In the genomic region with DNA sequence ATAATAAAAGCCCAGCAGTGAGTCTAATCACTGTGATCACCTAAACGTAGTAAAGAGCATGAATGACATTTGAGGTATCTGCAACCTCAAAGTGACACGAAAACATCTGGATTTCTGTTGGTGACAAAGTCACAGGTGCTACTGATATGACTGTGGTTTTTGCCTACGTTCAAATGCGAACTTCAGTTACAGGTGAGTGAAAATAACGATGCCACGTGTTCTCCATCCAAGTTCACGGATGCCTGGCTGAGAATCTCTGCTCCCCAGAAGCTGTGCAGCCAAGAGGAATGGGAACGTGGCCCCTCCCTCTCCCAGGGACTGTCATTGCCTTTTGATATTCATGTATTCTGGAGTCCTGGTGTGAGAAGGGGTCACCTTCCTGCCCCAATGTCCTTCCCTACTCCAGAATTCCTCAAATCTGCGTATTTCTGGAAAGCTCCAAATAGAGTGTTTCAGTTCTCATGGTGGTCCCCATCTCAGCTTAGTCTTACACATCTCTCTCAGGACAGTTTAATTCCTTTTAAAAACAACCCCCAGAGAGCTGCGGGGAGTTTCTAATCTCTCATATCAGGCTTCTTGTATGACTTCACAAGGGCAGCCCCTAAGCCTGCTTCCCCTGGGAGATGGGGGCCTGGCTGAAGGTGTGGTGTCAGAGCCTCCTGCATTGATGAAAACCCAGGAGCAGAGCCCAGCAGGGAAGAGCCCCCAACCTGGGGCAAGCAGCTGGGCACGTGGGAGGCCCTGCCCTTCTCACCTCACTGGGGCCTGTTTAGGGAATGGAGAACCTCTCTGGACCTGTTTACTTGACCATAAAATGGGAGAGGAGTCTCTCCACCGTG, we compare ENCODE assay signal across 12 cellular contexts. TPM values are rescaled to one million over a fixed set of nuclear protein-coding genes. Genes with fewer than 3 reads are reported as not detected.
A peak's percentile ranks its signal among the peaks of the same experiment; 100 is the strongest.
DNase-seq lines count a peak whose midpoint lies in the region; ATAC-seq, FAIRE-seq and TF ChIP-seq lines count a peak whose summit lies in the region.
"Had no signal": no experiment of that assay in that cellular context is flagged by ENCODE, and none has a peak within 500 bp of the region (broad histone marks: within the 10 kb centered on the region; RNA-seq: fewer than 3 reads in every experiment).

No MANE protein-coding gene starts in this region.

- H3K9me3 Mint-ChIP-seq in activated naive CD8-positive, alpha-beta T cell treated with anti-CD3 and anti-CD28 coated beads for 36 hours: peaks cover 6% of the 10 kb centered on the region

- TF ChIP-seq CTCF in A549 (IDR thresholded peaks at IDR 0.05): no peak

- ATAC-seq in A549 (no peak; a peak in 1 of 6 replicates), GM18861 (IDR thresholded peaks at IDR 0.05; ENCODE audit: unreplicated experiment) (peak; percentile 30), HG03280 (IDR thresholded peaks at IDR 0.05; ENCODE audit: unreplicated experiment) (peak; percentile 37), HG02884 (IDR thresholded peaks at IDR 0.05; ENCODE audit: unreplicated experiment) (no peak)

- TF ChIP-seq RAD21 in A549 (conservative IDR thresholded peaks at IDR 0.05 in 1 of 2, IDR thresholded peaks at IDR 0.05 in 1 of 2): no peak

- peaks cover 4% of the 10 kb centered on the region; the same call in 1 of the 3 replicates for H3K9me3 ChIP-seq in A549

- peak overlapping the region; percentile 96 for H3K27ac Mint-ChIP-seq in activated naive CD8-positive, alpha-beta T cell treated with anti-CD3 and anti-CD28 coated beads for 36 hours

- H3K36me3 Mint-ChIP-seq in activated naive CD8-positive, alpha-beta T cell treated with anti-CD3 and anti-CD28 coated beads for 36 hours: peaks cover 62% of the 10 kb centered on the region

- H3K4me1 ChIP-seq in A549: no peaks in the 10 kb centered on the region

- TF ChIP-seq POLR2A in A549 (IDR thresholded peaks at IDR 0.05; ENCODE audit: low read length): no peak

- POLR2A ChIA-PET in A549 (lab: Yijun Ruan, JAX): no interaction called here
- POLR2A ChIA-PET in HEK293T (lab: Yijun Ruan, JAX): no interaction called here

- no peaks in the 10 kb centered on the region for H3K27me3 Mint-ChIP-seq in activated naive CD8-positive, alpha-beta T cell treated with anti-CD3 and anti-CD28 coated beads for 36 hours

- H3K27ac ChIP-seq in A549: no peak overlapping the region

- H3K4me3 Mint-ChIP-seq in activated naive CD8-positive, alpha-beta T cell treated with anti-CD3 and anti-CD28 coated beads for 36 hours: peak overlapping the region; percentile 70
- H3K4me3 Mint-ChIP-seq: neural crest cell had no signal

- FAIRE-seq in A549 (lab: Jason Lieb, UNC): peak; percentile 49

- DNase-seq in A549 (ENCODE audit: low read depth in 1 of 2, low spot score in 1 of 2) (no peak), NCI-H748 treated with DMSO at 0.1 percent for 48 hours (lab: John Stamatoyannopoulos, UW) (no peak), HEK293T (ENCODE audit: extremely low spot score) (no peak), 8988T (no peak)
- DNase-seq in activated naive CD8-positive, alpha-beta T cell treated with anti-CD3 and anti-CD28 coated beads for 36 hours: peak; percentile 62
- DNase-seq: hypothalamus, NCI-H1105 treated with DMSO at 0.1 percent for 48 hours had no signal

- TF ChIP-seq EP300 in A549 (IDR thresholded peaks at IDR 0.05): no peak

- WGBS in A549 (ENCODE audit: missing lambda C conversion rate): 7% methylated on average over 12 of the region's 12 CpGs

- H3K4me2 ChIP-seq in A549: no peak overlapping the region

- H3K4me3 ChIP-seq in A549: no peak overlapping the region

- H3K4me1 Mint-ChIP-seq in activated naive CD8-positive, alpha-beta T cell treated with anti-CD3 and anti-CD28 coated beads for 36 hours: peaks cover 68% of the 10 kb centered on the region

- CTCF ChIA-PET in A549 (lab: Yijun Ruan, JAX) (interaction anchor here (0.6 to 1.4 kb wide), 5 partner anchors 8 to 896 kb away, joined by 3 to 4 read pairs (median 3); no protein-coding TSS in a partner anchor), HEK293T (lab: Yijun Ruan, JAX) (no interaction called here)

TF ChIP-seq in A549, 52 proteins besides CTCF, POLR2A, EP300 and RAD21:
- no peak for TF ChIP-seq HDAC2 (IDR thresholded peaks at IDR 0.05)
- TF ChIP-seq TP53 (CRISPR knock-in tag; IDR thresholded peaks at IDR 0.05): no peak
- TF ChIP-seq, protein P1, sequence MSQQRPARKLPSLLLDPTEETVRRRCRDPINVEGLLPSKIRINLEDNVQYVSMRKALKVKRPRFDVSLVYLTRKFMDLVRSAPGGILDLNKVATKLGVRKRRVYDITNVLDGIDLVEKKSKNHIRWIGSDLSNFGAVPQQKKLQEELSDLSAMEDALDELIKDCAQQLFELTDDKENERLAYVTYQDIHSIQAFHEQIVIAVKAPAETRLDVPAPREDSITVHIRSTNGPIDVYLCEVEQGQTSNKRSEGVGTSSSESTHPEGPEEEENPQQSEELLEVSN (IDR thresholded peaks at IDR 0.05; ENCODE audit: borderline replicate concordance, low read depth): no peak
- no peak for TF ChIP-seq PHF8 (IDR thresholded peaks at IDR 0.05; ENCODE audit: borderline replicate concordance, low read depth)
- no peak for TF ChIP-seq ZC3H11A (IDR thresholded peaks at IDR 0.05)
- TF ChIP-seq, protein P2, sequence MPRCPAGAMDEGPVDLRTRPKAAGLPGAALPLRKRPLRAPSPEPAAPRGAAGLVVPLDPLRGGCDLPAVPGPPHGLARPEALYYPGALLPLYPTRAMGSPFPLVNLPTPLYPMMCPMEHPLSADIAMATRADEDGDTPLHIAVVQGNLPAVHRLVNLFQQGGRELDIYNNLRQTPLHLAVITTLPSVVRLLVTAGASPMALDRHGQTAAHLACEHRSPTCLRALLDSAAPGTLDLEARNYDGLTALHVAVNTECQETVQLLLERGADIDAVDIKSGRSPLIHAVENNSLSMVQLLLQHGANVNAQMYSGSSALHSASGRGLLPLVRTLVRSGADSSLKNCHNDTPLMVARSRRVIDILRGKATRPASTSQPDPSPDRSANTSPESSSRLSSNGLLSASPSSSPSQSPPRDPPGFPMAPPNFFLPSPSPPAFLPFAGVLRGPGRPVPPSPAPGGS (IDR thresholded peaks at IDR 0.05): no peak
- TF ChIP-seq, protein P3, sequence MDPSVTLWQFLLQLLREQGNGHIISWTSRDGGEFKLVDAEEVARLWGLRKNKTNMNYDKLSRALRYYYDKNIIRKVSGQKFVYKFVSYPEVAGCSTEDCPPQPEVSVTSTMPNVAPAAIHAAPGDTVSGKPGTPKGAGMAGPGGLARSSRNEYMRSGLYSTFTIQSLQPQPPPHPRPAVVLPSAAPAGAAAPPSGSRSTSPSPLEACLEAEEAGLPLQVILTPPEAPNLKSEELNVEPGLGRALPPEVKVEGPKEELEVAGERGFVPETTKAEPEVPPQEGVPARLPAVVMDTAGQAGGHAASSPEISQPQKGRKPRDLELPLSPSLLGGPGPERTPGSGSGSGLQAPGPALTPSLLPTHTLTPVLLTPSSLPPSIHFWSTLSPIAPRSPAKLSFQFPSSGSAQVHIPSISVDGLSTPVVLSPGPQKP (IDR thresholded peaks at IDR 0.05; ENCODE audit: low read depth, low read length): no peak
- no peak for TF ChIP-seq MAZ (IDR thresholded peaks at IDR 0.05; ENCODE audit: borderline replicate concordance, low read depth, low read length)
TF ChIP-seq in A549: peak in this region for 0.

TF ChIP-seq in HEK293T, 16 proteins besides CTCF, POLR2A, EP300 and RAD21:
- no peak for TF ChIP-seq ZNF384 (IDR thresholded peaks at IDR 0.05)
- no peak for TF ChIP-seq BHLHE40 (IDR thresholded peaks at IDR 0.05; ENCODE audit: borderline replicate concordance)
- no peak for TF ChIP-seq L3MBTL2 (conservative IDR thresholded peaks at IDR 0.05)
- TF ChIP-seq, protein P4, sequence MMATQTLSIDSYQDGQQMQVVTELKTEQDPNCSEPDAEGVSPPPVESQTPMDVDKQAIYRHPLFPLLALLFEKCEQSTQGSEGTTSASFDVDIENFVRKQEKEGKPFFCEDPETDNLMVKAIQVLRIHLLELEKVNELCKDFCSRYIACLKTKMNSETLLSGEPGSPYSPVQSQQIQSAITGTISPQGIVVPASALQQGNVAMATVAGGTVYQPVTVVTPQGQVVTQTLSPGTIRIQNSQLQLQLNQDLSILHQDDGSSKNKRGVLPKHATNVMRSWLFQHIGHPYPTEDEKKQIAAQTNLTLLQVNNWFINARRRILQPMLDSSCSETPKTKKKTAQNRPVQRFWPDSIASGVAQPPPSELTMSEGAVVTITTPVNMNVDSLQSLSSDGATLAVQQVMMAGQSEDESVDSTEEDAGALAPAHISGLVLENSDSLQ (IDR thresholded peaks at IDR 0.05): no peak
- TF ChIP-seq NFRKB (IDR thresholded peaks at IDR 0.05): no peak
TF ChIP-seq in HEK293T: peak in this region for 0.

RNA-seq across cellular contexts. Expression of a gene that starts 25.8 kb away (rescaled TPM):
- polyA plus RNA-seq in A549 (2011; rRNA removed) (0.01 TPM in 1 of 2 replicates, not detected in the other), A549 (2017; fragmentation: RNase III; extraction: RNeasy Plus Mini Kit Qiagen cat#74134 plus additional on column Dnase treatment) (not detected in 3 replicates)
- polyA plus RNA-seq in A549 (2012; cell fraction: cytosol; rRNA removed): 0.01 and 0.10 TPM in 2 replicates
- polyA plus RNA-seq in A549 (2012; cell fraction: nucleus; rRNA removed): 0.28 TPM in 1 of 2 replicates, not detected in the other
- not detected in 2 replicates for polyA minus RNA-seq in A549 (2011; rRNA and poly(A)+ RNA removed)
- total RNA-seq in activated naive CD8-positive, alpha-beta T cell treated with anti-CD3 and anti-CD28 coated beads for 36 hours: 10 to 100 TPM; 27.9 to 32.6 TPM
- total RNA-seq: dermis microvascular lymphatic vessel endothelial cell had no signal

Comparison
In these comparisons a context has a peak if more than half of its experiments do, and no peak if none do; other contexts are left out.
1. ATAC-seq: peak in GM18861 (single experiment) and HG03280 (single experiment); none in A549 (0 of 2) and HG02884 (single experiment).